11 cellular contexts compared by ENCODE assay signal in genomic region chr1:15953791-15954201, GRCh38. TPM values are rescaled to one million over a fixed set of nuclear protein-coding genes. Genes with fewer than 3 reads are reported as not detected.
DNase-seq lines count a peak whose midpoint lies in the region; ATAC-seq, FAIRE-seq and TF ChIP-seq lines count a peak whose summit lies in the region.
"Had no signal": no experiment of that assay in that cellular context is flagged by ENCODE, and none has a peak within 500 bp of the region (broad histone marks: within the 10 kb centered on the region; RNA-seq: fewer than 3 reads in every experiment).

No MANE protein-coding gene starts in this region.

- H3K4me3 ChIP-seq in left ventricle myocardium inferior (no peak overlapping the region), heart left ventricle (no peak overlapping the region), upper lobe of right lung (no peak overlapping the region)

- H3K9me3 ChIP-seq in left ventricle myocardium inferior (replicated peaks) (no peaks in the 10 kb centered on the region), heart left ventricle (no peaks in the 10 kb centered on the region), upper lobe of right lung (no peaks in the 10 kb centered on the region)

- H3K27me3 ChIP-seq in left ventricle myocardium inferior (ENCODE audit: low read depth) (no peaks in the 10 kb centered on the region), heart left ventricle (no peaks in the 10 kb centered on the region), upper lobe of right lung (no peaks in the 10 kb centered on the region)

- peaks cover 89% of the 10 kb centered on the region for H3K4me1 ChIP-seq in left ventricle myocardium inferior
- H3K4me1 ChIP-seq in heart left ventricle = peaks cover 0 to 95% (median 72%) of the 10 kb centered on the region in 12 donors
- peaks cover 73% of the 10 kb centered on the region for H3K4me1 ChIP-seq in upper lobe of right lung

- 0 to 29% (median 24%) methylated on average over 1 of the region's 1 CpG for WGBS in heart left ventricle, 4 donors

- H3K36me3 ChIP-seq in left ventricle myocardium inferior (peaks cover 5% of the 10 kb centered on the region), heart left ventricle (peaks cover 0 to 6% (median 0%) of the 10 kb centered on the region in 9 donors), upper lobe of right lung (no peaks in the 10 kb centered on the region)

- FAIRE-seq in D721Med (lab: Jason Lieb, UNC) = no peak
- FAIRE-seq: GM19239 had no signal

- ATAC-seq in heart left ventricle = no peak
- ATAC-seq in SK-N-SH treated with all-trans-retinoic acid at 6 μM for 48 hours = peak; percentile 0; the same call in 1 of the 3 replicates
- no peak for ATAC-seq in upper lobe of right lung
- no peak for ATAC-seq in HG03159 (IDR thresholded peaks at IDR 0.05; ENCODE audit: unreplicated experiment)
- no peak for ATAC-seq in left colon

- H3K27ac ChIP-seq in left ventricle myocardium inferior (replicated peaks) = peak overlapping the region; percentile 37
- H3K27ac ChIP-seq in heart left ventricle = peak overlapping the region in 5 of 12 donors; percentile 1 to 93 (median 12)
- peak overlapping the region; percentile 30 for H3K27ac ChIP-seq in upper lobe of right lung

- intact Hi-C loops in left ventricle myocardium inferior (cut with micrococcal nuclease) (no loop called here), heart left ventricle (cut with DNase I) (no loop called here), upper lobe of right lung (cut with DNase I) (no loop called here), left colon (cut with DNase I, micrococcal nuclease) (no loop called here)

- TF ChIP-seq CTCF in left ventricle myocardium inferior (IDR thresholded peaks at IDR 0.05; ENCODE audit: borderline replicate concordance) (no peak), heart left ventricle (IDR thresholded peaks at IDR 0.05) (no peak), upper lobe of right lung (IDR thresholded peaks at IDR 0.05) (no peak), D721Med (IDR thresholded peaks at IDR 0.05; ENCODE audit: insufficient read depth, missing control alignments) (no peak)

- DNase-seq in left ventricle myocardium inferior = no peak
- DNase-seq in heart left ventricle = no peak
- DNase-seq in globus pallidus (ENCODE audit: low spot score) = peak; percentile 52
- no peak for DNase-seq in upper lobe of right lung
- DNase-seq in D721Med (ENCODE audit: insufficient read length, low spot score) = no peak
- DNase-seq in left colon = no peak
- DNase-seq: activated CD8-positive, alpha-beta memory T cell treated with anti-CD3 and anti-CD28 coated beads, Interleukin-2, amount 50 U/mL, for 4 hours had no signal

- no peak for TF ChIP-seq POLR2A in heart left ventricle (IDR thresholded peaks at IDR 0.05)

TF ChIP-seq in SK-N-SH treated with all-trans-retinoic acid at 6 μM for 48 hours, 23 proteins besides CTCF, POLR2A, EP300 and RAD21:
- TF ChIP-seq ZFP3 (CRISPR knock-in tag; IDR thresholded peaks at IDR 0.05) = no peak
- TF ChIP-seq PPARA (CRISPR knock-in tag; IDR thresholded peaks at IDR 0.05; ENCODE audit: borderline replicate concordance) = no peak
- TF ChIP-seq ISL1 (CRISPR knock-in tag; IDR thresholded peaks at IDR 0.05) = no peak
- no peak for TF ChIP-seq ZC3H10 (CRISPR knock-in tag; IDR thresholded peaks at IDR 0.05)
- no peak for TF ChIP-seq CREB5 (CRISPR knock-in tag; IDR thresholded peaks at IDR 0.05; ENCODE audit: low read depth)
TF ChIP-seq in SK-N-SH treated with all-trans-retinoic acid at 6 μM for 48 hours: peak in this region for 0.

RNA-seq across cellular contexts. Expression of gene ZBTB17, which starts 22.1 kb away (rescaled TPM):
- total RNA-seq in left ventricle myocardium inferior = 24.7 TPM
- 10 to 100 TPM; 14.5 to 29.2 (median 20.7) TPM for total RNA-seq in heart left ventricle
- 10 to 100 TPM; 26.5 to 28.2 TPM for polyA plus RNA-seq in heart left ventricle
- total RNA-seq in upper lobe of right lung = 42.3 TPM
- 10 to 100 TPM; 29.1 to 30.0 TPM for total RNA-seq in left colon

RNA-seq across cellular contexts. Expression of gene SRARP, which starts 50.2 kb away (rescaled TPM):
- total RNA-seq in left ventricle myocardium inferior (1.0 TPM), heart left ventricle (1 to 10 TPM in 1 of 9 donors, under 1 TPM in 7, not detected in 1; 0.08 to 1.7 (median 0.21) TPM), upper lobe of right lung (not detected), left colon (not detected)
- 1 to 10 TPM in 1 of 2 donors, under 1 TPM in 1; 0.32 to 1.1 TPM for polyA plus RNA-seq in heart left ventricle
- total RNA-seq: mononuclear cell had no signal
